Comparison of ENCODE assay signal across 1 cellular context in the genomic region with DNA sequence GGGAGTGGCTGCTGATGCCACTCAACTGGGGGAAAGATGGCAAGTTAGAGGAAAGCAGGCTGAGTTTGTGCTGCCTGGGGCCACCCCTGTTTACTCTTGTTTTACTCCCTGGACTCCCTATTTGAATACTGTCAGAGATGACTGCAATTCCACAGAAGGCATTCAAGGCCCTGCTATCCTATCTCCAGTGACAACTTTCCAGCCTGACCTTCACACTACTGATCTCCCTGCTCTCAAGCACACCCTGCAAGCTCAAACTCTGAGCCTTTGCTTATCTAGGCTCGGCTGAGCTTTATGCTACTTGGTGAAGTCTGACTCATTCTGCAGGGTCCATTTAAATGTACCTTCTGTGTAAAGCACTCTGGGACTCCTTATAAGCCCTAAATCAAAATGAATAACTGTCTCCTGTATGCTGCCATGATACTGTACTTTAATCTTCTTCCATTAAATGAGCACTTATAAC.
TF ChIP-seq lines count a peak whose summit lies in the region.

No MANE protein-coding gene starts in this region.

TF ChIP-seq in HepG2, 621 proteins besides CTCF, POLR2A, EP300 and RAD21 (continued from another document and continues in another):
- no peak for TF ChIP-seq ZFP37 (CRISPR knock-in tag; IDR thresholded peaks at IDR 0.05; ENCODE audit: borderline replicate concordance)
- no peak for TF ChIP-seq ZKSCAN5 (CRISPR knock-in tag; IDR thresholded peaks at IDR 0.05)
- TF ChIP-seq, protein P1, sequence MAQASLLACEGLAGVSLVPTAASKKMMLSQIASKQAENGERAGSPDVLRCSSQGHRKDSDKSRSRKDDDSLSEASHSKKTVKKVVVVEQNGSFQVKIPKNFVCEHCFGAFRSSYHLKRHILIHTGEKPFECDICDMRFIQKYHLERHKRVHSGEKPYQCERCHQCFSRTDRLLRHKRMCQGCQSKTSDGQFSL (CRISPR knock-in tag; IDR thresholded peaks at IDR 0.05): no peak
- TF ChIP-seq ZNF644 (CRISPR knock-in tag; IDR thresholded peaks at IDR 0.05; ENCODE audit: low read depth): peak; percentile 69
- TF ChIP-seq ZNF451 (CRISPR knock-in tag; IDR thresholded peaks at IDR 0.05): no peak
- TF ChIP-seq, protein P2, sequence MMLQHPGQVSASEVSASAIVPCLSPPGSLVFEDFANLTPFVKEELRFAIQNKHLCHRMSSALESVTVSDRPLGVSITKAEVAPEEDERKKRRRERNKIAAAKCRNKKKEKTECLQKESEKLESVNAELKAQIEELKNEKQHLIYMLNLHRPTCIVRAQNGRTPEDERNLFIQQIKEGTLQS (CRISPR knock-in tag; IDR thresholded peaks at IDR 0.05): peak; percentile 39; the same call in 1 of the 2 replicates
- no peak for TF ChIP-seq RAD51 (IDR thresholded peaks at IDR 0.05; ENCODE audit: borderline replicate concordance)
- no peak for TF ChIP-seq ZNF552 (CRISPR knock-in tag; IDR thresholded peaks at IDR 0.05; ENCODE audit: borderline replicate concordance)
- 0 out of 2 replicates have a peak, but pooled peaks have one; percentile 34 for TF ChIP-seq ZNF557 (CRISPR knock-in tag; IDR thresholded peaks at IDR 0.05)
- TF ChIP-seq SOX13 (IDR thresholded peaks at IDR 0.05): no peak
- peak in 1 of 2 experiments; percentile 59; a peak in 2 of 4 replicates for TF ChIP-seq SOX13 (CRISPR knock-in tag; conservative IDR thresholded peaks at IDR 0.05 in 1 of 2, IDR thresholded peaks at IDR 0.05 in 1 of 2)
- peak; percentile 46; the same call in 1 of the 2 replicates for TF ChIP-seq ZNF607 (CRISPR knock-in tag; IDR thresholded peaks at IDR 0.05; ENCODE audit: borderline replicate concordance)
- TF ChIP-seq AKAP8 (CRISPR knock-in tag; IDR thresholded peaks at IDR 0.05): no peak
- TF ChIP-seq ZNF556 (CRISPR knock-in tag; IDR thresholded peaks at IDR 0.05; ENCODE audit: borderline replicate concordance): peak; percentile 61; the same call in 1 of the 2 replicates
- TF ChIP-seq SPEN (CRISPR knock-in tag; IDR thresholded peaks at IDR 0.05; ENCODE audit: low read depth): no peak
- peak; percentile 73; the same call in 1 of the 2 replicates for TF ChIP-seq JUN (CRISPR knock-in tag; IDR thresholded peaks at IDR 0.05)
- TF ChIP-seq, protein P3, sequence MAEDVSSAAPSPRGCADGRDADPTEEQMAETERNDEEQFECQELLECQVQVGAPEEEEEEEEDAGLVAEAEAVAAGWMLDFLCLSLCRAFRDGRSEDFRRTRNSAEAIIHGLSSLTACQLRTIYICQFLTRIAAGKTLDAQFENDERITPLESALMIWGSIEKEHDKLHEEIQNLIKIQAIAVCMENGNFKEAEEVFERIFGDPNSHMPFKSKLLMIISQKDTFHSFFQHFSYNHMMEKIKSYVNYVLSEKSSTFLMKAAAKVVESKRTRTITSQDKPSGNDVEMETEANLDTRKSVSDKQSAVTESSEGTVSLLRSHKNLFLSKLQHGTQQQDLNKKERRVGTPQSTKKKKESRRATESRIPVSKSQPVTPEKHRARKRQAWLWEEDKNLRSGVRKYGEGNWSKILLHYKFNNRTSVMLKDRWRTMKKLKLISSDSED (CRISPR knock-in tag; IDR thresholded peaks at IDR 0.05): no peak
- TF ChIP-seq MAZ (IDR thresholded peaks at IDR 0.05; ENCODE audit: borderline replicate concordance, low read depth, low read length): no peak
- TF ChIP-seq MAZ (CRISPR knock-in tag; IDR thresholded peaks at IDR 0.05; ENCODE audit: low read depth): no peak
- TF ChIP-seq, protein P4, sequence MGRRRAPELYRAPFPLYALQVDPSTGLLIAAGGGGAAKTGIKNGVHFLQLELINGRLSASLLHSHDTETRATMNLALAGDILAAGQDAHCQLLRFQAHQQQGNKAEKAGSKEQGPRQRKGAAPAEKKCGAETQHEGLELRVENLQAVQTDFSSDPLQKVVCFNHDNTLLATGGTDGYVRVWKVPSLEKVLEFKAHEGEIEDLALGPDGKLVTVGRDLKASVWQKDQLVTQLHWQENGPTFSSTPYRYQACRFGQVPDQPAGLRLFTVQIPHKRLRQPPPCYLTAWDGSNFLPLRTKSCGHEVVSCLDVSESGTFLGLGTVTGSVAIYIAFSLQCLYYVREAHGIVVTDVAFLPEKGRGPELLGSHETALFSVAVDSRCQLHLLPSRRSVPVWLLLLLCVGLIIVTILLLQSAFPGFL (CRISPR knock-in tag; IDR thresholded peaks at IDR 0.05): no peak
- no peak for TF ChIP-seq CBFB (CRISPR knock-in tag; IDR thresholded peaks at IDR 0.05)
- no peak for TF ChIP-seq ZNF329 (CRISPR knock-in tag; IDR thresholded peaks at IDR 0.05; ENCODE audit: low read depth)
- no peak for TF ChIP-seq ZNF274 (CRISPR knock-in tag; IDR thresholded peaks at IDR 0.05)
- TF ChIP-seq SYNCRIP (IDR thresholded peaks at IDR 0.05; ENCODE audit: insufficient read depth, low read depth, low read length): no peak
- TF ChIP-seq ZSCAN29 (CRISPR knock-in tag; conservative IDR thresholded peaks at IDR 0.05): no peak
- no peak for TF ChIP-seq FOXC1 (CRISPR knock-in tag; IDR thresholded peaks at IDR 0.05; ENCODE audit: borderline replicate concordance)
- TF ChIP-seq, protein P5, sequence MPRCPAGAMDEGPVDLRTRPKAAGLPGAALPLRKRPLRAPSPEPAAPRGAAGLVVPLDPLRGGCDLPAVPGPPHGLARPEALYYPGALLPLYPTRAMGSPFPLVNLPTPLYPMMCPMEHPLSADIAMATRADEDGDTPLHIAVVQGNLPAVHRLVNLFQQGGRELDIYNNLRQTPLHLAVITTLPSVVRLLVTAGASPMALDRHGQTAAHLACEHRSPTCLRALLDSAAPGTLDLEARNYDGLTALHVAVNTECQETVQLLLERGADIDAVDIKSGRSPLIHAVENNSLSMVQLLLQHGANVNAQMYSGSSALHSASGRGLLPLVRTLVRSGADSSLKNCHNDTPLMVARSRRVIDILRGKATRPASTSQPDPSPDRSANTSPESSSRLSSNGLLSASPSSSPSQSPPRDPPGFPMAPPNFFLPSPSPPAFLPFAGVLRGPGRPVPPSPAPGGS (CRISPR knock-in tag; IDR thresholded peaks at IDR 0.05): no peak
- TF ChIP-seq NFE2 (CRISPR knock-in tag; IDR thresholded peaks at IDR 0.05): no peak
- TF ChIP-seq HNRNPL (IDR thresholded peaks at IDR 0.05; ENCODE audit: low read depth, low read length): no peak
- TF ChIP-seq CHCHD3 (CRISPR knock-in tag; IDR thresholded peaks at IDR 0.05): no peak
- TF ChIP-seq SSRP1 (CRISPR knock-in tag; IDR thresholded peaks at IDR 0.05): no peak
- peak; percentile 57; the same call in 1 of the 2 replicates for TF ChIP-seq MED1 (CRISPR knock-in tag; IDR thresholded peaks at IDR 0.05)
- no peak for TF ChIP-seq RARG (CRISPR knock-in tag; IDR thresholded peaks at IDR 0.05; ENCODE audit: low read depth)
- TF ChIP-seq CHD4 (IDR thresholded peaks at IDR 0.05; ENCODE audit: borderline replicate concordance, low read length): no peak
- peak; percentile 63; the same call in 1 of the 2 replicates for TF ChIP-seq RFXAP (CRISPR knock-in tag; IDR thresholded peaks at IDR 0.05; ENCODE audit: borderline replicate concordance)
- no peak for TF ChIP-seq ZNF605 (CRISPR knock-in tag; IDR thresholded peaks at IDR 0.05)
- TF ChIP-seq, protein P6, sequence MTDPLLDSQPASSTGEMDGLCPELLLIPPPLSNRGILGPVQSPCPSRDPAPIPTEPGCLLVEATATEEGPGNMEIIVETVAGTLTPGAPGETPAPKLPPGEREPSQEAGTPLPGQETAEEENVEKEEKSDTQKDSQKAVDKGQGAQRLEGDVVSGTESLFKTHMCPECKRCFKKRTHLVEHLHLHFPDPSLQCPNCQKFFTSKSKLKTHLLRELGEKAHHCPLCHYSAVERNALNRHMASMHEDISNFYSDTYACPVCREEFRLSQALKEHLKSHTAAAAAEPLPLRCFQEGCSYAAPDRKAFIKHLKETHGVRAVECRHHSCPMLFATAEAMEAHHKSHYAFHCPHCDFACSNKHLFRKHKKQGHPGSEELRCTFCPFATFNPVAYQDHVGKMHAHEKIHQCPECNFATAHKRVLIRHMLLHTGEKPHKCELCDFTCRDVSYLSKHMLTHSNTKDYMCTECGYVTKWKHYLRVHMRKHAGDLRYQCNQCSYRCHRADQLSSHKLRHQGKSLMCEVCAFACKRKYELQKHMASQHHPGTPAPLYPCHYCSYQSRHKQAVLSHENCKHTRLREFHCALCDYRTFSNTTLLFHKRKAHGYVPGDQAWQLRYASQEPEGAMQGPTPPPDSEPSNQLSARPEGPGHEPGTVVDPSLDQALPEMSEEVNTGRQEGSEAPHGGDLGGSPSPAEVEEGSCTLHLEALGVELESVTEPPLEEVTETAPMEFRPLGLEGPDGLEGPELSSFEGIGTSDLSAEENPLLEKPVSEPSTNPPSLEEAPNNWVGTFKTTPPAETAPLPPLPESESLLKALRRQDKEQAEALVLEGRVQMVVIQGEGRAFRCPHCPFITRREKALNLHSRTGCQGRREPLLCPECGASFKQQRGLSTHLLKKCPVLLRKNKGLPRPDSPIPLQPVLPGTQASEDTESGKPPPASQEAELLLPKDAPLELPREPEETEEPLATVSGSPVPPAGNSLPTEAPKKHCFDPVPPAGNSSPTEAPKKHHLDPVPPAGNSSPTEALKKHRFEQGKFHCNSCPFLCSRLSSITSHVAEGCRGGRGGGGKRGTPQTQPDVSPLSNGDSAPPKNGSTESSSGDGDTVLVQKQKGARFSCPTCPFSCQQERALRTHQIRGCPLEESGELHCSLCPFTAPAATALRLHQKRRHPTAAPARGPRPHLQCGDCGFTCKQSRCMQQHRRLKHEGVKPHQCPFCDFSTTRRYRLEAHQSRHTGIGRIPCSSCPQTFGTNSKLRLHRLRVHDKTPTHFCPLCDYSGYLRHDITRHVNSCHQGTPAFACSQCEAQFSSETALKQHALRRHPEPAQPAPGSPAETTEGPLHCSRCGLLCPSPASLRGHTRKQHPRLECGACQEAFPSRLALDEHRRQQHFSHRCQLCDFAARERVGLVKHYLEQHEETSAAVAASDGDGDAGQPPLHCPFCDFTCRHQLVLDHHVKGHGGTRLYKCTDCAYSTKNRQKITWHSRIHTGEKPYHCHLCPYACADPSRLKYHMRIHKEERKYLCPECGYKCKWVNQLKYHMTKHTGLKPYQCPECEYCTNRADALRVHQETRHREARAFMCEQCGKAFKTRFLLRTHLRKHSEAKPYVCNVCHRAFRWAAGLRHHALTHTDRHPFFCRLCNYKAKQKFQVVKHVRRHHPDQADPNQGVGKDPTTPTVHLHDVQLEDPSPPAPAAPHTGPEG (CRISPR knock-in tag; IDR thresholded peaks at IDR 0.05): no peak
- TF ChIP-seq, protein P7, sequence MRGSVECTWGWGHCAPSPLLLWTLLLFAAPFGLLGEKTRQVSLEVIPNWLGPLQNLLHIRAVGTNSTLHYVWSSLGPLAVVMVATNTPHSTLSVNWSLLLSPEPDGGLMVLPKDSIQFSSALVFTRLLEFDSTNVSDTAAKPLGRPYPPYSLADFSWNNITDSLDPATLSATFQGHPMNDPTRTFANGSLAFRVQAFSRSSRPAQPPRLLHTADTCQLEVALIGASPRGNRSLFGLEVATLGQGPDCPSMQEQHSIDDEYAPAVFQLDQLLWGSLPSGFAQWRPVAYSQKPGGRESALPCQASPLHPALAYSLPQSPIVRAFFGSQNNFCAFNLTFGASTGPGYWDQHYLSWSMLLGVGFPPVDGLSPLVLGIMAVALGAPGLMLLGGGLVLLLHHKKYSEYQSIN (CRISPR knock-in tag; IDR thresholded peaks at IDR 0.05; ENCODE audit: borderline replicate concordance): no peak
- no peak for TF ChIP-seq ZEB1 (IDR thresholded peaks at IDR 0.05; ENCODE audit: insufficient replicate concordance, low read depth)
- TF ChIP-seq, protein P8, sequence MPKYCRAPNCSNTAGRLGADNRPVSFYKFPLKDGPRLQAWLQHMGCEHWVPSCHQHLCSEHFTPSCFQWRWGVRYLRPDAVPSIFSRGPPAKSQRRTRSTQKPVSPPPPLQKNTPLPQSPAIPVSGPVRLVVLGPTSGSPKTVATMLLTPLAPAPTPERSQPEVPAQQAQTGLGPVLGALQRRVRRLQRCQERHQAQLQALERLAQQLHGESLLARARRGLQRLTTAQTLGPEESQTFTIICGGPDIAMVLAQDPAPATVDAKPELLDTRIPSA (CRISPR knock-in tag; IDR thresholded peaks at IDR 0.05; ENCODE audit: borderline replicate concordance): no peak
- peak; percentile 62; the same call in 1 of the 2 replicates for TF ChIP-seq ZNF230 (CRISPR knock-in tag; IDR thresholded peaks at IDR 0.05)
- no peak for TF ChIP-seq ZBTB7A (CRISPR knock-in tag; IDR thresholded peaks at IDR 0.05)
- no peak for TF ChIP-seq ZNF749 (CRISPR knock-in tag; IDR thresholded peaks at IDR 0.05; ENCODE audit: borderline replicate concordance)
- TF ChIP-seq ZNF598 (CRISPR knock-in tag; IDR thresholded peaks at IDR 0.05; ENCODE audit: borderline replicate concordance): no peak
- TF ChIP-seq, protein P9, sequence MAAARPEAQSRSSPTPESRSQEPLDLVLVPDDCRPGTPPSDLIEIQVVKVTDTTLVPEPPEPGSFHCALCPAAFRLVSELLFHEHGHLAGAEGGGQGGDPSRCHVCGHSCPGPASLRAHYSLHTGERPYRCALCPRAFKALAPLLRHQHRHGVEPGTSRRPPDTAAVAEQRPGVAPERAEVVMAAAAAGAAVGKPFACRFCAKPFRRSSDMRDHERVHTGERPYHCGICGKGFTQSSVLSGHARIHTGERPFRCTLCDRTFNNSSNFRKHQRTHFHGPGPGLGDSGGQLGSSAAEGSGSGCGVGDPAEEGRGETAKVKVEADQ (CRISPR knock-in tag; IDR thresholded peaks at IDR 0.05; ENCODE audit: borderline replicate concordance): no peak
- no peak for TF ChIP-seq ZNF326 (CRISPR knock-in tag; IDR thresholded peaks at IDR 0.05; ENCODE audit: borderline replicate concordance)
- TF ChIP-seq, protein P10, sequence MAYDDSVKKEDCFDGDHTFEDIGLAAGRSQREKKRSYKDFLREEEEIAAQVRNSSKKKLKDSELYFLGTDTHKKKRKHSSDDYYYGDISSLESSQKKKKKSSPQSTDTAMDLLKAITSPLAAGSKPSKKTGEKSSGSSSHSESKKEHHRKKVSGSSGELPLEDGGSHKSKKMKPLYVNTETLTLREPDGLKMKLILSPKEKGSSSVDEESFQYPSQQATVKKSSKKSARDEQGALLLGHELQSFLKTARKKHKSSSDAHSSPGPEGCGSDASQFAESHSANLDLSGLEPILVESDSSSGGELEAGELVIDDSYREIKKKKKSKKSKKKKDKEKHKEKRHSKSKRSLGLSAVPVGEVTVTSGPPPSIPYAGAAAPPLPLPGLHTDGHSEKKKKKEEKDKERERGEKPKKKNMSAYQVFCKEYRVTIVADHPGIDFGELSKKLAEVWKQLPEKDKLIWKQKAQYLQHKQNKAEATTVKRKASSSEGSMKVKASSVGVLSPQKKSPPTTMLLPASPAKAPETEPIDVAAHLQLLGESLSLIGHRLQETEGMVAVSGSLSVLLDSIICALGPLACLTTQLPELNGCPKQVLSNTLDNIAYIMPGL (CRISPR knock-in tag; IDR thresholded peaks at IDR 0.05; ENCODE audit: borderline replicate concordance in 1 of 2, low read depth in 1 of 2): peak in 1 of 2 experiments; percentile 18; a peak in 1 of 4 replicates
- TF ChIP-seq ZNF782 (CRISPR knock-in tag; IDR thresholded peaks at IDR 0.05; ENCODE audit: borderline replicate concordance): no peak
- peak; percentile 59 for TF ChIP-seq HNF4G (IDR thresholded peaks at IDR 0.05; ENCODE audit: borderline replicate concordance, low read depth, low read length)
- no peak for TF ChIP-seq HNF4G (CRISPR knock-in tag; IDR thresholded peaks at IDR 0.05; ENCODE audit: borderline replicate concordance, low read depth)
- no peak for TF ChIP-seq ZNF367 (CRISPR knock-in tag; IDR thresholded peaks at IDR 0.05; ENCODE audit: borderline replicate concordance)
- no peak for TF ChIP-seq KMT2A (CRISPR knock-in tag; IDR thresholded peaks at IDR 0.05)
- no peak for TF ChIP-seq YY1 (IDR thresholded peaks at IDR 0.05; ENCODE audit: insufficient read depth, insufficient replicate concordance, low read depth, low read length)
- TF ChIP-seq, protein P11, sequence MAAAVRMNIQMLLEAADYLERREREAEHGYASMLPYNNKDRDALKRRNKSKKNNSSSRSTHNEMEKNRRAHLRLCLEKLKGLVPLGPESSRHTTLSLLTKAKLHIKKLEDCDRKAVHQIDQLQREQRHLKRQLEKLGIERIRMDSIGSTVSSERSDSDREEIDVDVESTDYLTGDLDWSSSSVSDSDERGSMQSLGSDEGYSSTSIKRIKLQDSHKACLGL (CRISPR knock-in tag; IDR thresholded peaks at IDR 0.05): no peak
- TF ChIP-seq ZNF224 (CRISPR knock-in tag; IDR thresholded peaks at IDR 0.05): no peak
